In genomic region chr16:19180741-19181140, GRCh38 we compare ENCODE assay signal across 34 cellular contexts. TPM values are rescaled to one million over a fixed set of nuclear protein-coding genes. Genes with fewer than 3 reads are reported as not detected.
"Had no signal": no experiment of that assay in that cellular context is flagged by ENCODE, and none has a peak within 500 bp of the region (broad histone marks: within the 10 kb centered on the region; RNA-seq: fewer than 3 reads in every experiment).

No MANE protein-coding gene starts in this region.

- FAIRE-seq: astrocyte, bronchial epithelial cell, TTC549 had no signal

- H3K27ac ChIP-seq: brain microvascular endothelial cell, coronary artery, esophagus muscularis mucosa, gastroesophageal sphincter, heart right ventricle, VCaP had no signal

- H3K4me3 ChIP-seq: coronary artery, esophagus muscularis mucosa, gastroesophageal sphincter, heart right ventricle had no signal

- H3K36me3 ChIP-seq: brain microvascular endothelial cell, esophagus muscularis mucosa, gastroesophageal sphincter had no signal

- H3K9me3 ChIP-seq: esophagus muscularis mucosa, gastroesophageal sphincter, heart right ventricle had no signal

- H3K27me3 ChIP-seq: brain microvascular endothelial cell, esophagus muscularis mucosa, gastroesophageal sphincter had no signal

- H3K9me3 Mint-ChIP-seq: activated B cell treated with CpG ODN at 0.5 μM for 24 hours; activated CD8-positive, alpha-beta T cell treated with anti-CD3 and anti-CD28 coated beads for 36 hours; activated T-cell treated with anti-CD3 and anti-CD28 coated beads, Interleukin-2, amount 50 U/mL, for 4 hours; central memory CD8-positive, alpha-beta T cell; dendritic cell treated with granulocyte-macrophage colony-stimulating factor and Interleukin-4, amounts not matched to agents 40 ng/mL and 50 ng/mL, for 4 days; endodermal cell had no signal

- ATAC-seq: activated CD4-positive, CD25-positive, alpha-beta regulatory T cell treated with anti-CD3 and anti-CD28 coated beads, Interleukin-2, amount 50 U/mL, for 24 hours; activated CD8-positive, alpha-beta T cell treated with anti-CD3 and anti-CD28 coated beads for 36 hours; activated T-cell treated with anti-CD3 and anti-CD28 coated beads, Interleukin-2, amount 50 U/mL, for 4 hours; activated T-helper 17 cell treated with anti-CD3 and anti-CD28 coated beads, Interleukin-2, amount 50 U/mL, for 72 hours had no signal

- H3K27me3 Mint-ChIP-seq: activated B cell treated with CpG ODN at 0.5 μM for 24 hours; dendritic cell treated with granulocyte-macrophage colony-stimulating factor and Interleukin-4, amounts not matched to agents 40 ng/mL and 50 ng/mL, for 4 days had no signal

- H3K27ac Mint-ChIP-seq: activated B cell treated with CpG ODN at 0.5 μM for 24 hours; activated CD8-positive, alpha-beta T cell treated with anti-CD3 and anti-CD28 coated beads for 36 hours; activated naive CD8-positive, alpha-beta T cell; activated T-helper 17 cell treated with anti-CD3 and anti-CD28 coated beads, Interleukin-2, amount 50 U/mL, for 72 hours; dendritic cell treated with granulocyte-macrophage colony-stimulating factor and Interleukin-4, amounts not matched to agents 40 ng/mL and 50 ng/mL, for 4 days; endodermal cell had no signal

- H3K36me3 Mint-ChIP-seq: activated naive CD8-positive, alpha-beta T cell had no signal

- H3K4me3 Mint-ChIP-seq: activated B cell treated with CpG ODN at 0.5 μM for 24 hours; activated CD8-positive, alpha-beta T cell treated with anti-CD3 and anti-CD28 coated beads for 36 hours; activated naive CD8-positive, alpha-beta T cell; activated T-cell treated with anti-CD3 and anti-CD28 coated beads, Interleukin-2, amount 50 U/mL, for 4 hours; activated T-helper 17 cell treated with anti-CD3 and anti-CD28 coated beads, Interleukin-2, amount 50 U/mL, for 72 hours; central memory CD8-positive, alpha-beta T cell; dendritic cell treated with granulocyte-macrophage colony-stimulating factor and Interleukin-4, amounts not matched to agents 40 ng/mL and 50 ng/mL, for 4 days; endodermal cell had no signal

- H3K4me1 Mint-ChIP-seq: activated T-helper 17 cell treated with anti-CD3 and anti-CD28 coated beads, Interleukin-2, amount 50 U/mL, for 72 hours; central memory CD8-positive, alpha-beta T cell; endodermal cell had no signal

- H3K4me1 ChIP-seq: gastroesophageal sphincter had no signal

- DNase-seq: activated B cell treated with CpG ODN at 0.5 μM for 24 hours; activated CD4-positive, alpha-beta T cell treated with anti-CD3 and anti-CD28 coated beads for 48 hours; activated CD4-positive, alpha-beta T cell treated with anti-CD3 and anti-CD28 coated beads, Interleukin-2, amount 50 U/mL, for 1 hour; activated CD4-positive, alpha-beta T cell treated with anti-CD3 and anti-CD28 coated beads, Interleukin-2, amount 50 U/mL, for 48 hours; activated CD8-positive, alpha-beta memory T cell treated with anti-CD3 and anti-CD28 coated beads for 24 hours; activated CD8-positive, alpha-beta T cell treated with anti-CD3 and anti-CD28 coated beads for 36 hours; activated effector memory CD4-positive, alpha-beta T cell treated with Interleukin-2 at 50 U/mL for 16 hours; activated gamma-delta T cell treated with Interleukin-2 at 50 U/mL for 16 hours; activated naive CD4-positive, alpha-beta T cell treated with anti-CD3 and anti-CD28 coated beads, Interleukin-2, amount 50 U/mL, for 16 hours; activated naive CD4-positive, alpha-beta T cell treated with Interleukin-2 at 50 U/mL for 16 hours; activated T-cell treated with anti-CD3 and anti-CD28 coated beads, Interleukin-2, amount 50 U/mL, for 4 hours; amniotic stem cell; brain microvascular endothelial cell; dorsolateral prefrontal cortex; effector memory CD4-positive, alpha-beta T cell; endodermal cell; erythroblast; foreskin melanocyte; heart right ventricle; T-helper 2 cell had no signal

RNA-seq across cellular contexts. Expression of gene SYT17, which starts 12.7 kb away (rescaled TPM):
- total RNA-seq: activated T-helper 17 cell treated with anti-CD3 and anti-CD28 coated beads, Interleukin-2, amount 50 U/mL, for 72 hours; T-helper 1 cell treated with Interleukin-12 subunit alpha and Interleukin-12 subunit beta and Interleukin-4 antibody, amounts not matched to agents 30 ng/mL and 1 ng/mL, for 36 hours had no signal
- polyA plus RNA-seq: fibroblast of lung had no signal
